10 cellular contexts compared by ENCODE assay signal in genomic region chr12:4275869-4276253, GRCh38. TPM values are rescaled to one million over a fixed set of nuclear protein-coding genes. Genes with fewer than 3 reads are reported as not detected.
DNase-seq lines count a peak whose midpoint lies in the region; ATAC-seq and TF ChIP-seq lines count a peak whose summit lies in the region.
"Had no signal": no experiment of that assay in that cellular context is flagged by ENCODE, and none has a peak within 500 bp of the region (broad histone marks: within the 10 kb centered on the region; RNA-seq: fewer than 3 reads in every experiment).

No MANE protein-coding gene starts in this region.

- H3K36me3 ChIP-seq in stomach: peaks cover 4 to 20% (median 12%) of the 10 kb centered on the region in 4 donors

- no peak for ATAC-seq in left colon
- ATAC-seq in GM21619 (IDR thresholded peaks at IDR 0.05; ENCODE audit: unreplicated experiment): no peak

- TF ChIP-seq CTCF in astrocyte of the spinal cord (IDR thresholded peaks at IDR 0.05; ENCODE audit: low read depth, low read length): no peak
- TF ChIP-seq CTCF in stomach (IDR thresholded peaks at IDR 0.05): no peak

- 27 to 38% (median 33%) methylated on average over 12 of the region's 12 CpGs for whole genome bisulfite sequencing in stomach, 5 donors

- H3K9me3 ChIP-seq in stomach: no peaks in the 10 kb centered on the region

- in situ Hi-C loops in astrocyte of the spinal cord (cut with HindIII; ENCODE audit: low sequenced_read_pairs): no loop called here

- peaks cover 30 to 98% (median 73%) of the 10 kb centered on the region in 4 donors for H3K4me1 ChIP-seq in stomach

- intact Hi-C loops in left colon (cut with DNase I, micrococcal nuclease): loop anchor here in 1 of 2 donors (5.0 to 10.0 kb wide), 4 partner anchors 169 to 401 kb away; partner anchors contain the start of gene PARP11
- intact Hi-C loops in stomach (cut with DNase I; ENCODE audit: low total_unique reads): loop anchor here (5.0 to 10.0 kb wide), 3 partner anchors 169 to 391 kb away; no protein-coding TSS in a partner anchor

- peak; percentile 6 for DNase-seq in NCI-H748 (lab: John Stamatoyannopoulos, UW; ENCODE audit: unreplicated experiment)
- no peak for DNase-seq in NCI-H748 treated with DMSO at 0.1 percent for 48 hours (lab: John Stamatoyannopoulos, UW)
- DNase-seq in astrocyte of the spinal cord (ENCODE audit: low read depth, low spot score): no peak
- peak; percentile 46 to 53 for DNase-seq in left colon
- DNase-seq in stomach: no peak
- DNase-seq in Kasumi-1 (lab: John Stamatoyannopoulos, UW): no peak
- DNase-seq in dedifferentiated amniotic fluid mesenchymal stem cell (ENCODE audit: extremely low spot score): no peak
- DNase-seq: 8988T, NCI-H2081 treated with DMSO at 0.1 percent for 48 hours had no signal

- TF ChIP-seq POLR2A in stomach (IDR thresholded peaks at IDR 0.05): no peak

- peak overlapping the region in 4 of 5 donors; percentile 88 to 93 (median 90) for H3K27ac ChIP-seq in stomach

- H3K4me3 ChIP-seq in astrocyte of the spinal cord (ENCODE audit: low read depth, low read length) (peak overlapping the region; percentile 47), stomach (peak overlapping the region; percentile 60 to 72 (median 66))

- peaks cover 0 to 59% (median 45%) of the 10 kb centered on the region in 3 donors for H3K27me3 ChIP-seq in stomach

- TF ChIP-seq EP300 in stomach (IDR thresholded peaks at IDR 0.05): no peak

RNA-seq across cellular contexts. Expression of gene CCND2, which starts 2.3 kb away (rescaled TPM):
- 100 to 1,000 TPM in 1 of 2 donors, 10 to 100 TPM in 1; 97.7 to 106 TPM for total RNA-seq in left colon
- 10 to 100 TPM; 27.4 to 89.0 (median 49.1) TPM for total RNA-seq in stomach
- 1 to 10 TPM; 5.5 to 8.3 (median 7.0) TPM for polyA plus RNA-seq in stomach

RNA-seq across cellular contexts. Expression of gene TIGAR, which starts 45.2 kb away (rescaled TPM):
- total RNA-seq in left colon: 10 to 100 TPM; 13.0 to 14.4 TPM
- total RNA-seq in stomach: 100 to 1,000 TPM in 1 of 5 donors, 1 to 10 TPM in 2, under 1 TPM in 1, not detected in 1; 0.45 to 149 (median 5.1) TPM
- 1 to 10 TPM; 2.1 to 9.2 (median 5.5) TPM for polyA plus RNA-seq in stomach

Comparison
In these comparisons a context has a peak if more than half of its experiments do, and no peak if none do; other contexts are left out.
1. DNase-seq: peak in NCI-H748 (single experiment) and left colon (2 of 2); none in NCI-H748 treated with DMSO at 0.1 percent for 48 hours (single experiment), astrocyte of the spinal cord (single experiment), stomach (single experiment), Kasumi-1 (0 of 2) and dedifferentiated amniotic fluid mesenchymal stem cell (single experiment).